Comparison of ENCODE assay signal across 9 cellular contexts in genomic region chr3:176939022-176939817, GRCh38.
DNase-seq lines count a peak whose midpoint lies in the region; ATAC-seq and TF ChIP-seq lines count a peak whose summit lies in the region.
"Had no signal": no experiment of that assay in that cellular context is flagged by ENCODE, and none has a peak within 500 bp of the region (broad histone marks: within the 10 kb centered on the region; RNA-seq: fewer than 3 reads in every experiment).

No MANE protein-coding gene starts in this region.

- DNase-seq in AML-193 (lab: John Stamatoyannopoulos, UW), result peak; percentile 80 to 84
- DNase-seq in NCI-H1105 (lab: John Stamatoyannopoulos, UW), result peak; percentile 88
- DNase-seq in SK-N-MC (ENCODE audit: low read depth, low spot score), result peak; percentile 97
- DNase-seq in cardiac fibroblast (ENCODE audit: low read depth in 2 of 2), result peak; percentile 90 to 91
- peak; percentile 56 for DNase-seq in kidney glomerular epithelial cell (lab: John Stamatoyannopoulos, UW)
- peak; percentile 26 for DNase-seq in stimulated activated naive B cell treated with anti-CD40 and anti-IgM and Interleukin-4, amounts not matched to agents 10 μg/mL and 1 μg/mL and 100 μg/mL, for 72 hours

- peak overlapping the region; percentile 10; the same call in 1 of the 2 replicates for H3K27ac ChIP-seq in SK-N-MC

- no peak overlapping the region for H3K27ac Mint-ChIP-seq in stimulated activated naive B cell treated with anti-CD40 and anti-IgM and Interleukin-4, amounts not matched to agents 10 μg/mL and 1 μg/mL and 100 μg/mL, for 72 hours
- H3K27ac Mint-ChIP-seq: T-helper 1 cell treated with Interleukin-12 subunit alpha and Interleukin-12 subunit beta and Interleukin-4 antibody, amounts not matched to agents 30 μg/mL and 1 μg/mL, for 36 hours had no signal

- peak; percentile 70 for TF ChIP-seq CTCF in cardiac fibroblast (IDR thresholded peaks at IDR 0.05; ENCODE audit: low read depth, low read length)

- ATAC-seq in GM18502 (IDR thresholded peaks at IDR 0.05; ENCODE audit: poor library complexity, unreplicated experiment) (peak; percentile 98), HG02798 (IDR thresholded peaks at IDR 0.05; ENCODE audit: poor library complexity, unreplicated experiment) (peak; percentile 97)
- peak; percentile 82 to 90 for ATAC-seq in stimulated activated naive B cell treated with anti-CD40 and anti-IgM and Interleukin-4, amounts not matched to agents 10 μg/mL and 1 μg/mL and 100 μg/mL, for 72 hours (replicated peaks)

- H3K9me3 Mint-ChIP-seq in stimulated activated naive B cell treated with anti-CD40 and anti-IgM and Interleukin-4, amounts not matched to agents 10 μg/mL and 1 μg/mL and 100 μg/mL, for 72 hours, result no peaks in the 10 kb centered on the region
- H3K9me3 Mint-ChIP-seq: T-helper 1 cell treated with Interleukin-12 subunit alpha and Interleukin-12 subunit beta and Interleukin-4 antibody, amounts not matched to agents 30 μg/mL and 1 μg/mL, for 36 hours had no signal

- no peaks in the 10 kb centered on the region for H3K4me1 Mint-ChIP-seq in stimulated activated naive B cell treated with anti-CD40 and anti-IgM and Interleukin-4, amounts not matched to agents 10 μg/mL and 1 μg/mL and 100 μg/mL, for 72 hours

- H3K36me3 ChIP-seq in SK-N-MC (ENCODE audit: insufficient read depth, low read length), result no peaks in the 10 kb centered on the region

- H3K36me3 Mint-ChIP-seq in stimulated activated naive B cell treated with anti-CD40 and anti-IgM and Interleukin-4, amounts not matched to agents 10 μg/mL and 1 μg/mL and 100 μg/mL, for 72 hours, result no peaks in the 10 kb centered on the region

- H3K4me3 Mint-ChIP-seq in stimulated activated naive B cell treated with anti-CD40 and anti-IgM and Interleukin-4, amounts not matched to agents 10 μg/mL and 1 μg/mL and 100 μg/mL, for 72 hours, result no peak overlapping the region
- H3K4me3 Mint-ChIP-seq: T-helper 1 cell treated with Interleukin-12 subunit alpha and Interleukin-12 subunit beta and Interleukin-4 antibody, amounts not matched to agents 30 μg/mL and 1 μg/mL, for 36 hours had no signal

- peaks cover 0 to 13% of the 10 kb centered on the region in 2 donors for H3K27me3 Mint-ChIP-seq in stimulated activated naive B cell treated with anti-CD40 and anti-IgM and Interleukin-4, amounts not matched to agents 10 μg/mL and 1 μg/mL and 100 μg/mL, for 72 hours

- H3K9me3 ChIP-seq in SK-N-MC (ENCODE audit: low read depth, low read length), result no peaks in the 10 kb centered on the region

- no peak overlapping the region for H3K9ac ChIP-seq in SK-N-MC (ENCODE audit: insufficient read length)

- H3K4me3 ChIP-seq in SK-N-MC (no peak overlapping the region), cardiac fibroblast (replicated peaks in 1 of 2; ENCODE audit: low read depth in 2 of 2, low read length in 2 of 2) (no peak overlapping the region)

Comparison
In these comparisons a context has a peak if more than half of its experiments do, and no peak if none do; other contexts are left out.
1. DNase-seq: peak in every context shown above with its lines; median percentile 97 in SK-N-MC; 90 in cardiac fibroblast; 88 in NCI-H1105; 82 in AML-193; 56 in kidney glomerular epithelial cell; 26 in stimulated activated naive B cell treated with anti-CD40 and anti-IgM and Interleukin-4, amounts not matched to agents 10 μg/mL and 1 μg/mL and 100 μg/mL, for 72 hours.